8 cellular contexts compared by ENCODE assay signal in genomic region chr9:33202552-33203300, GRCh38. TPM values are rescaled to one million over a fixed set of nuclear protein-coding genes. Genes with fewer than 3 reads are reported as not detected.
DNase-seq lines count a peak whose midpoint lies in the region; ATAC-seq and TF ChIP-seq lines count a peak whose summit lies in the region.

No MANE protein-coding gene starts in this region.

- intact Hi-C loops in esophagus muscularis mucosa (cut with DNase I), result no loop called here

- DNase-seq in KBM-7 (peak; percentile 30), astrocyte of the hippocampus (ENCODE audit: low read depth, low spot score) (peak; percentile 51), pons (ENCODE audit: low spot score) (peak; percentile 19), HUDEP-2 (lab: John Stamatoyannopoulos, UW; ENCODE audit: unreplicated experiment in 76 of 76) (no peak), esophagus muscularis mucosa (ENCODE audit: extremely low spot score) (no peak)
- no peak for DNase-seq in stimulated activated naive CD4-positive, alpha-beta T cell treated with Interleukin-2 at 50 U/mL for 16 hours (lab: John Stamatoyannopoulos, UW)

- H3K27me3 ChIP-seq in esophagus muscularis mucosa, result no peaks in the 10 kb centered on the region

- peak; percentile 99 for ATAC-seq in GM18498 (IDR thresholded peaks at IDR 0.05; ENCODE audit: unreplicated experiment)
- ATAC-seq in GM21737 (IDR thresholded peaks at IDR 0.05; ENCODE audit: unreplicated experiment), result peak; percentile 99

- no peak for TF ChIP-seq CTCF in esophagus muscularis mucosa (IDR thresholded peaks at IDR 0.05)

- TF ChIP-seq EP300 in esophagus muscularis mucosa (IDR thresholded peaks at IDR 0.05), result no peak

- H3K4me3 ChIP-seq in esophagus muscularis mucosa, result no peak overlapping the region

- H3K36me3 ChIP-seq in esophagus muscularis mucosa, result no peaks in the 10 kb centered on the region

- in situ Hi-C loops in KBM-7 (cut with MboI; ENCODE audit: low pct_unique_long_range_greater_than_20kb, low sequenced_read_pairs), result no loop called here

- H3K4me1 ChIP-seq in esophagus muscularis mucosa, result peaks cover 2 to 16% (median 11%) of the 10 kb centered on the region in 4 donors

- H3K27ac ChIP-seq in esophagus muscularis mucosa (replicated peaks in 1 of 4), result peak overlapping the region in 1 of 4 donors; percentile 42

- no peak for TF ChIP-seq POLR2A in esophagus muscularis mucosa (IDR thresholded peaks at IDR 0.05; ENCODE audit: low read depth)

- H3K9me3 ChIP-seq in esophagus muscularis mucosa, result no peaks in the 10 kb centered on the region

- 50% methylated on average over 14 of the region's 14 CpGs for WGBS in esophagus muscularis mucosa

RNA-seq across cellular contexts. Expression of gene B4GALT1, which starts 35.6 kb away (rescaled TPM):
- 10 to 100 TPM; 24.5 to 39.6 (median 37.8) TPM for total RNA-seq in esophagus muscularis mucosa

RNA-seq across cellular contexts. Expression of gene SPINK4, which starts 37.2 kb away (rescaled TPM):
- total RNA-seq in esophagus muscularis mucosa, result not detected

Comparison
In these comparisons a context has a peak if more than half of its experiments do, and no peak if none do; other contexts are left out.
1. DNase-seq: peak in KBM-7 (single experiment), astrocyte of the hippocampus (single experiment) and pons (single experiment); none in HUDEP-2 (0 of 76), stimulated activated naive CD4-positive, alpha-beta T cell treated with Interleukin-2 at 50 U/mL for 16 hours (single experiment) and esophagus muscularis mucosa (single experiment).